ENCODE assay signal across 8 cellular contexts in the genomic region with DNA sequence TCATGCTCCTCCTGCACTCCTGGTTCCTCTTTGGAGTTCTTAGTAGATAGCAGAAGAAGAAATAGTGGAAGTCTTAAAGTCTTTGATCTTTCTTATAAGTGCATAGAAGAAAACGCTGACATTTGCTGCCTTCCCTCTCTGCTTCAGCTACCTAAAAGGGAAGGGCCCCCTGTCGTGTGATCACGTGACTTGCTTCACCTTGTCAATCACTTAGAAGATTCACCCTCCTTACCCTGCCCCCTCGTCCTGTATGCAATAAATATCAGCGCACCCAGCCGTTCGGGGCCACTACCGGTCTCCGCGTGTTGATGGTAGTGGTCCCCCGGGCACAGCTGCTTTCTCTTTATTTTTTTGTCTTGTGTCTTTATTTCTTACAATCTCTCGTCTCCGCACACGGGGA. TPM values are rescaled to one million over a fixed set of nuclear protein-coding genes. Genes with fewer than 3 reads are reported as not detected.
DNase-seq lines count a peak whose midpoint lies in the region; ATAC-seq and TF ChIP-seq lines count a peak whose summit lies in the region.
"Not testable (repeated sequence)": the region's sequence is repeated elsewhere in the genome, so short reads cannot be mapped to it uniquely, and the experiment has no call there.

No MANE protein-coding gene starts in this region.

- not testable (repeated sequence) for H3K9me3 ChIP-seq in ES-I3 (ENCODE audit: control insufficient read depth, insufficient read depth, low read length); HUES6 (ENCODE audit: control insufficient read depth, insufficient read depth, low read depth, low read length); iPS-18a (ENCODE audit: control insufficient read depth, low read depth, low read length); neural cell (ENCODE audit: low read length); neuronal stem cell (replicated peaks in 1 of 2; ENCODE audit: control insufficient read depth in 2 of 2, insufficient read depth in 1 of 2, low read depth in 1 of 2, low read length in 2 of 2); testis

- H3K4me3 ChIP-seq in HUES6 (ENCODE audit: low read depth, low read length) = peak overlapping the region; percentile 23; the same call in 1 of the 2 replicates
- H3K4me3 ChIP-seq in iPS-18a (ENCODE audit: low read length) = peak overlapping the region; percentile 39
- not testable (repeated sequence) for H3K4me3 ChIP-seq in neural cell (ENCODE audit: low read length); neuronal stem cell (ENCODE audit: low read length in 2 of 2); testis

- not testable (repeated sequence) for H4K91ac ChIP-seq in neuronal stem cell (ENCODE audit: low read depth, low read length, poor library complexity)

- not testable (repeated sequence) for H3K4me2 ChIP-seq in neural cell (ENCODE audit: low read length)
- peak overlapping the region; percentile 18 for H3K4me2 ChIP-seq in neuronal stem cell (ENCODE audit: insufficient read depth, low read length, poor library complexity, severe bottlenecking)

- H2BK5ac ChIP-seq in neuronal stem cell (ENCODE audit: low read length) = not testable (repeated sequence)

- not testable (repeated sequence) for H3K9me3 Mint-ChIP-seq in WTC11; dendritic cell treated with granulocyte-macrophage colony-stimulating factor and Interleukin-4, amounts not matched to agents 40 ng/mL and 50 ng/mL, for 4 days

- not testable (repeated sequence) for TF ChIP-seq CTCF in WTC11 (IDR thresholded peaks at IDR 0.05); neural cell (IDR thresholded peaks at IDR 0.05; ENCODE audit: poor library complexity, severe bottlenecking); testis (IDR thresholded peaks at IDR 0.05)

- not testable (repeated sequence) for H3K27ac ChIP-seq in HUES6 (ENCODE audit: low read depth, low read length); iPS-18a (ENCODE audit: low read length); neuronal stem cell (replicated peaks; ENCODE audit: low read length); testis
- H3K27ac ChIP-seq in neural cell (ENCODE audit: low read length) = peak overlapping the region; percentile 59

- not testable (repeated sequence) for H3K4me1 ChIP-seq in ES-I3 (ENCODE audit: insufficient read depth, low read length); HUES6 (ENCODE audit: control insufficient read depth, insufficient read depth, low read length); iPS-18a (ENCODE audit: control insufficient read depth, low read depth, low read length); neuronal stem cell (ENCODE audit: control insufficient read depth in 2 of 2, insufficient read depth in 1 of 2, low read depth in 1 of 2, low read length in 2 of 2); testis

- not testable (repeated sequence) for H2AK5ac ChIP-seq in neuronal stem cell (ENCODE audit: low read depth, low read length)

- POLR2A ChIA-PET in WTC11 (lab: Charles Lee) = not testable (repeated sequence)

- not testable (repeated sequence) for H3K23ac ChIP-seq in neuronal stem cell (ENCODE audit: low read depth, low read length, poor library complexity)

- not testable (repeated sequence) for TF ChIP-seq POLR2A in testis (IDR thresholded peaks at IDR 0.05)

- not testable (repeated sequence) for H3K4ac ChIP-seq in neuronal stem cell (ENCODE audit: low read length)

- not testable (repeated sequence) for H3K14ac ChIP-seq in neuronal stem cell (ENCODE audit: low read length)

- not testable (repeated sequence) for TF ChIP-seq RAD21 in neural cell (conservative IDR thresholded peaks at IDR 0.05)

- TF ChIP-seq EP300 in neural cell (conservative IDR thresholded peaks at IDR 0.05; ENCODE audit: poor library complexity, severe bottlenecking) = not testable (repeated sequence)

- not testable (repeated sequence) for H3K9me2 ChIP-seq in neural cell (ENCODE audit: insufficient read depth, low read length)

- no CpG with 5 or more reads among the region's 14 CpGs for WGBS in neuronal stem cell (ENCODE audit: extremely low coverage in 2 of 2, insufficient read length in 2 of 2, insufficient replicate concordance in 1 of 2), 2 donors
- WGBS in testis, 2 donors = 71 to 72% methylated on average over 14 of the region's 14 CpGs

- not testable (repeated sequence) for H3K4me3 Mint-ChIP-seq in WTC11; dendritic cell treated with granulocyte-macrophage colony-stimulating factor and Interleukin-4, amounts not matched to agents 40 ng/mL and 50 ng/mL, for 4 days

- CTCF ChIA-PET in WTC11 (lab: Charles Lee) = not testable (repeated sequence)

- H2BK120ac ChIP-seq in neuronal stem cell (ENCODE audit: low read depth, low read length) = not testable (repeated sequence)

- peaks cover 16% of the 10 kb centered on the region for H3K36me3 Mint-ChIP-seq in WTC11
- peaks cover 35% of the 10 kb centered on the region for H3K36me3 Mint-ChIP-seq in dendritic cell treated with granulocyte-macrophage colony-stimulating factor and Interleukin-4, amounts not matched to agents 40 ng/mL and 50 ng/mL, for 4 days (ENCODE audit: low read depth)

- intact Hi-C loops in dendritic cell treated with granulocyte-macrophage colony-stimulating factor and Interleukin-4, amounts not matched to agents 40 ng/mL and 50 ng/mL, for 4 days (cut with micrococcal nuclease); testis (cut with DNase I; ENCODE audit: low total_unique reads): not testable (repeated sequence)

- H3K27me3 Mint-ChIP-seq in WTC11 (ENCODE audit: low read depth); dendritic cell treated with granulocyte-macrophage colony-stimulating factor and Interleukin-4, amounts not matched to agents 40 ng/mL and 50 ng/mL, for 4 days: not testable (repeated sequence)

- not testable (repeated sequence) for H4K20me1 ChIP-seq in neural cell (ENCODE audit: insufficient read depth)

- not testable (repeated sequence) for H2AFZ ChIP-seq in neural cell (ENCODE audit: low read depth, low read length); neuronal stem cell (ENCODE audit: low read length)

- H3K79me2 ChIP-seq in neural cell (replicated peaks; ENCODE audit: insufficient read depth, low read length) = not testable (repeated sequence)

- H3K27me3 ChIP-seq in HUES6 (ENCODE audit: control insufficient read depth, insufficient read depth, low read length); iPS-18a (ENCODE audit: control insufficient read depth, insufficient read depth, low read length); neural cell (ENCODE audit: insufficient read depth, low read depth, low read length); neuronal stem cell (ENCODE audit: control insufficient read depth in 3 of 3, insufficient read depth in 3 of 3, low read depth in 1 of 3, low read length in 3 of 3); testis: not testable (repeated sequence)

- not testable (repeated sequence) for H3K27ac Mint-ChIP-seq in WTC11
- H3K27ac Mint-ChIP-seq in dendritic cell treated with granulocyte-macrophage colony-stimulating factor and Interleukin-4, amounts not matched to agents 40 ng/mL and 50 ng/mL, for 4 days = peak overlapping the region; percentile 11

- ATAC-seq in WTC11 = not testable (repeated sequence)

- not testable (repeated sequence) for H3K79me1 ChIP-seq in neuronal stem cell (ENCODE audit: low read depth, low read length)

- H3K18ac ChIP-seq in neuronal stem cell (ENCODE audit: low read length) = not testable (repeated sequence)

- H3K9ac ChIP-seq in ES-I3 (ENCODE audit: low read depth, low read length) (peak overlapping the region; percentile 24; the same call in 1 of the 2 replicates), neural cell (ENCODE audit: low read length) (peak overlapping the region; percentile 20)
- not testable (repeated sequence) for H3K9ac ChIP-seq in HUES6 (ENCODE audit: low read length); iPS-18a (ENCODE audit: low read length); neuronal stem cell (ENCODE audit: low read depth, low read length, poor library complexity)

- DNase-seq in WTC11 (ENCODE audit: low spot score); neuronal stem cell (ENCODE audit: low spot score): not testable (repeated sequence)
- peak; percentile 14 for DNase-seq in testis

- not testable (repeated sequence) for H3F3A ChIP-seq in neural cell (ENCODE audit: insufficient read depth, low read length, poor library complexity, severe bottlenecking)

- not testable (repeated sequence) for H3K4me1 Mint-ChIP-seq in WTC11; dendritic cell treated with granulocyte-macrophage colony-stimulating factor and Interleukin-4, amounts not matched to agents 40 ng/mL and 50 ng/mL, for 4 days (ENCODE audit: low read depth)

- not testable (repeated sequence) for H2BK15ac ChIP-seq in neuronal stem cell (ENCODE audit: low read length)

- H2BK12ac ChIP-seq in neuronal stem cell (ENCODE audit: low read length) = not testable (repeated sequence)

- H4K8ac ChIP-seq in neuronal stem cell (ENCODE audit: low read depth, low read length) = not testable (repeated sequence)

- H3K36me3 ChIP-seq in ES-I3 (ENCODE audit: insufficient read depth, low read length); iPS-18a (ENCODE audit: control insufficient read depth, low read depth, low read length); neural cell (ENCODE audit: insufficient read depth, low read length); testis (ENCODE audit: low read depth, missing control alignments): not testable (repeated sequence)
- H3K36me3 ChIP-seq in HUES6 (ENCODE audit: control insufficient read depth, insufficient read depth, low read length) = peaks cover 18% of the 10 kb centered on the region
- H3K36me3 ChIP-seq in neuronal stem cell (replicated peaks in 1 of 2; ENCODE audit: control insufficient read depth in 2 of 2, insufficient read depth in 2 of 2, low read length in 2 of 2) = peaks cover 13 to 37% of the 10 kb centered on the region in 2 donors

RNA-seq across cellular contexts. Expression of a gene that starts 41.0 kb away (rescaled TPM):
- total RNA-seq in WTC11 (2021) = 32.7 to 34.2 TPM (median 33.3 TPM) in 3 replicates
- polyA plus RNA-seq in neural cell = 17.6 and 22.8 TPM in 2 replicates
- polyA minus RNA-seq in neural cell = 13.0 and 14.1 TPM in 2 replicates
- 8.5 TPM for polyA plus RNA-seq in neuronal stem cell (2013, experiment 1 of 2)
- polyA plus RNA-seq in neuronal stem cell (2013, experiment 2 of 2) = 8.6 TPM
- total RNA-seq in testis = 10 to 100 TPM; 29.0 to 32.8 TPM
- 18.8 TPM for polyA plus RNA-seq in testis (ENCODE audit: insufficient read depth, low read depth, low replicate concordance)

RNA-seq across cellular contexts. Expression of a gene that starts 41.2 kb away (rescaled TPM):
- total RNA-seq in WTC11 (2021) (38.0 to 41.4 TPM (median 39.6 TPM) in 3 replicates), testis (10 to 100 TPM; 64.4 to 65.2 TPM)
- polyA plus RNA-seq in neural cell (21.6 and 26.9 TPM in 2 replicates), testis (ENCODE audit: insufficient read depth, low read depth, low replicate concordance) (67.2 TPM)
- 10.8 and 16.8 TPM in 2 replicates for polyA minus RNA-seq in neural cell
- polyA plus RNA-seq in neuronal stem cell (2013, experiment 1 of 2) = 24.2 TPM
- polyA plus RNA-seq in neuronal stem cell (2013, experiment 2 of 2) = 24.1 TPM
